9 cellular contexts compared by ENCODE assay signal in genomic region chr19:30046522-30046921, GRCh38.
A peak's percentile ranks its signal among the peaks of the same experiment; 100 is the strongest.
DNase-seq lines count a peak whose midpoint lies in the region; ATAC-seq and TF ChIP-seq lines count a peak whose summit lies in the region.
"Had no signal": no experiment of that assay in that cellular context is flagged by ENCODE, and none has a peak within 500 bp of the region (broad histone marks: within the 10 kb centered on the region; RNA-seq: fewer than 3 reads in every experiment).

No MANE protein-coding gene starts in this region.

- no peaks in the 10 kb centered on the region for H3K27me3 ChIP-seq in CD4-positive, CD25-positive, alpha-beta regulatory T cell (ENCODE audit: control insufficient read depth, insufficient read depth, low read length)
- no peaks in the 10 kb centered on the region for H3K27me3 ChIP-seq in adrenal gland

- TF ChIP-seq CTCF in fibroblast of mammary gland (conservative IDR thresholded peaks at IDR 0.05; ENCODE audit: control insufficient read depth, insufficient read depth, low read depth, low read length) (peak; percentile 38), adrenal gland (IDR thresholded peaks at IDR 0.05) (peak in 2 of 6 experiments; percentile 26 to 35)

- H3K9me3 Mint-ChIP-seq in CD4-positive, CD25-positive, alpha-beta regulatory T cell: peaks cover 0 to 2% (median 0%) of the 10 kb centered on the region in 7 donors
- H3K9me3 Mint-ChIP-seq in activated CD4-positive, alpha-beta memory T cell treated with anti-CD3 and anti-CD28 coated beads for 36 hours: no peaks in the 10 kb centered on the region

- H3K27ac ChIP-seq in CD4-positive, CD25-positive, alpha-beta regulatory T cell (ENCODE audit: insufficient read depth, low read length, poor library complexity, severe bottlenecking): no peak overlapping the region
- H3K27ac ChIP-seq in substantia nigra (ENCODE audit: low read depth, low read length, poor library complexity, severe bottlenecking) (peak overlapping the region; percentile 86), adrenal gland (no peak overlapping the region)
- H3K27ac ChIP-seq: epithelial cell of prostate had no signal

- H3K9me3 ChIP-seq in CD4-positive, CD25-positive, alpha-beta regulatory T cell (ENCODE audit: control insufficient read depth in 2 of 2, low read length in 2 of 2): no peaks in the 10 kb centered on the region
- no peaks in the 10 kb centered on the region for H3K9me3 ChIP-seq in adrenal gland (replicated peaks in 1 of 3)

- H3K36me3 ChIP-seq in CD4-positive, CD25-positive, alpha-beta regulatory T cell (ENCODE audit: control insufficient read depth, insufficient read depth, low read length): no peaks in the 10 kb centered on the region
- H3K36me3 ChIP-seq in adrenal gland (replicated peaks in 1 of 2): no peaks in the 10 kb centered on the region

- 40 to 54% (median 43%) methylated on average over 4 of the region's 4 CpGs for WGBS in adrenal gland, 4 donors

- no peak overlapping the region for H3K4me3 ChIP-seq in CD4-positive, CD25-positive, alpha-beta regulatory T cell (ENCODE audit: low read depth, low read length)
- H3K4me3 ChIP-seq in fibroblast of mammary gland (ENCODE audit: control insufficient read depth, low read depth, low read length): no peak overlapping the region
- no peak overlapping the region for H3K4me3 ChIP-seq in adrenal gland

- no peaks in the 10 kb centered on the region for H3K4me1 ChIP-seq in CD4-positive, CD25-positive, alpha-beta regulatory T cell (ENCODE audit: control insufficient read depth, insufficient read depth, low read length, poor library complexity, severe bottlenecking)
- no peaks in the 10 kb centered on the region for H3K4me1 ChIP-seq in adrenal gland (replicated peaks in 1 of 2)

- POLR2A ChIA-PET in activated CD4-positive, alpha-beta memory T cell treated with anti-CD3 and anti-CD28 coated beads for 36 hours (lab: Charles Lee): no interaction called here

- intact Hi-C loops in activated CD4-positive, alpha-beta memory T cell treated with anti-CD3 and anti-CD28 coated beads for 36 hours (cut with micrococcal nuclease): no loop called here
- intact Hi-C loops in adrenal gland (cut with DNase I): no loop called here

- peak overlapping the region in 1 of 3 donors; percentile 76 for H3K27ac Mint-ChIP-seq in CD4-positive, CD25-positive, alpha-beta regulatory T cell
- no peak overlapping the region for H3K27ac Mint-ChIP-seq in activated CD4-positive, alpha-beta memory T cell treated with anti-CD3 and anti-CD28 coated beads for 36 hours

- H3K4me1 Mint-ChIP-seq in CD4-positive, CD25-positive, alpha-beta regulatory T cell: peaks cover 8 to 19% (median 16%) of the 10 kb centered on the region in 4 donors
- no peaks in the 10 kb centered on the region for H3K4me1 Mint-ChIP-seq in activated CD4-positive, alpha-beta memory T cell treated with anti-CD3 and anti-CD28 coated beads for 36 hours (ENCODE audit: low read depth)

- peak in 2 of 3 donors; percentile 15 to 41 for DNase-seq in CD4-positive, CD25-positive, alpha-beta regulatory T cell
- DNase-seq in NCI-H1105 treated with DMSO at 0.1 percent for 48 hours (lab: John Stamatoyannopoulos, UW): peak; percentile 74
- DNase-seq in fibroblast of mammary gland (ENCODE audit: low read depth): peak; percentile 4
- DNase-seq in substantia nigra (lab: John Stamatoyannopoulos, UW): peak in 4 of 49 donors; percentile 19 to 47 (median 33)
- no peak for DNase-seq in activated CD4-positive, alpha-beta memory T cell treated with anti-CD3 and anti-CD28 coated beads for 36 hours
- no peak for DNase-seq in adrenal gland

- H3K4me3 Mint-ChIP-seq in CD4-positive, CD25-positive, alpha-beta regulatory T cell: no peak overlapping the region
- no peak overlapping the region for H3K4me3 Mint-ChIP-seq in activated CD4-positive, alpha-beta memory T cell treated with anti-CD3 and anti-CD28 coated beads for 36 hours

- no peak for TF ChIP-seq POLR2A in adrenal gland (IDR thresholded peaks at IDR 0.05)

- no peaks in the 10 kb centered on the region for H3K27me3 Mint-ChIP-seq in CD4-positive, CD25-positive, alpha-beta regulatory T cell
- no peaks in the 10 kb centered on the region for H3K27me3 Mint-ChIP-seq in activated CD4-positive, alpha-beta memory T cell treated with anti-CD3 and anti-CD28 coated beads for 36 hours

- CTCF ChIA-PET in activated CD4-positive, alpha-beta memory T cell treated with anti-CD3 and anti-CD28 coated beads for 36 hours (lab: Charles Lee): interaction anchor here (1.2 kb wide), 1 partner anchor 10 kb away, joined by 3 read pairs; no protein-coding TSS in a partner anchor

- ATAC-seq in CD4-positive, CD25-positive, alpha-beta regulatory T cell (ENCODE audit: low read depth in 2 of 2): peak; percentile 28 to 42
- ATAC-seq in GM19452 (IDR thresholded peaks at IDR 0.05; ENCODE audit: unreplicated experiment) (peak; percentile 66), GM19397 (IDR thresholded peaks at IDR 0.05; ENCODE audit: unreplicated experiment) (no peak)

- peaks cover under 1% of the 10 kb centered on the region for H3K36me3 Mint-ChIP-seq in CD4-positive, CD25-positive, alpha-beta regulatory T cell
- no peaks in the 10 kb centered on the region for H3K36me3 Mint-ChIP-seq in activated CD4-positive, alpha-beta memory T cell treated with anti-CD3 and anti-CD28 coated beads for 36 hours

Comparison
In these comparisons a context has a peak if more than half of its experiments do, and no peak if none do; other contexts are left out.
1. DNase-seq: peak in CD4-positive, CD25-positive, alpha-beta regulatory T cell (2 of 3), NCI-H1105 treated with DMSO at 0.1 percent for 48 hours (single experiment) and fibroblast of mammary gland (single experiment); none in activated CD4-positive, alpha-beta memory T cell treated with anti-CD3 and anti-CD28 coated beads for 36 hours (single experiment) and adrenal gland (0 of 7).